In genomic region chr1:110962892-110963665, GRCh38 we compare ENCODE assay signal across 1 cellular context.
TF ChIP-seq lines count a peak whose summit lies in the region.

No MANE protein-coding gene starts in this region.

TF ChIP-seq in K562, 482 proteins besides CTCF, POLR2A, EP300 and RAD21 (continued from another document and continues in another):
- TF ChIP-seq JUND (IDR thresholded peaks at IDR 0.05; ENCODE audit: borderline replicate concordance, low read depth, low read length) (peak; percentile 33; the same call in 1 of the 2 replicates), JUND (tag; IDR thresholded peaks at IDR 0.05; ENCODE audit: borderline replicate concordance, low read depth, low read length) (peak; percentile 21; the same call in 1 of the 3 replicates), TRIM24 (IDR thresholded peaks at IDR 0.05) (peak in 1 of 2 experiments; percentile 13; a peak in 1 of 4 replicates), ZNF232 (CRISPR knock-in tag; IDR thresholded peaks at IDR 0.05) (peak; percentile 42; the same call in 1 of the 2 replicates), TFE3 (CRISPR knock-in tag; IDR thresholded peaks at IDR 0.05) (0 out of 2 replicates have a peak, but pooled peaks have one; percentile 3), ZFX (CRISPR knock-in tag; IDR thresholded peaks at IDR 0.05) (peak; percentile 45; the same call in 1 of the 2 replicates), TCFL5 (CRISPR knock-in tag; conservative IDR thresholded peaks at IDR 0.05) (no peak), ZNF3 (CRISPR knock-in tag; IDR thresholded peaks at IDR 0.05) (no peak), LEF1 (IDR thresholded peaks at IDR 0.05) (0 out of 2 replicates have a peak, but pooled peaks have one; percentile 7), KAT2B (IDR thresholded peaks at IDR 0.05; ENCODE audit: low read depth, low read length) (no peak), BACH1 (tag; IDR thresholded peaks at IDR 0.05) (0 out of 2 replicates have a peak, but pooled peaks have one; percentile 68), SRSF3 (IDR thresholded peaks at IDR 0.05; ENCODE audit: insufficient read depth, low read length) (peak; percentile 96), ZNF395 (CRISPR knock-in tag; IDR thresholded peaks at IDR 0.05) (0 out of 2 replicates have a peak, but pooled peaks have one; percentile 30), E2F6 (IDR thresholded peaks at IDR 0.05; ENCODE audit: borderline replicate concordance in 1 of 2, extremely low read depth in 1 of 2, insufficient read depth in 1 of 2, insufficient read length in 1 of 2, low read depth in 1 of 2, low read length in 1 of 2, poor library complexity in 1 of 2, severe bottlenecking in 1 of 2) (peak; percentile 79 to 81), ZBTB2 (IDR thresholded peaks at IDR 0.05) (peak; percentile 66; the same call in 1 of the 2 replicates), ZZZ3 (IDR thresholded peaks at IDR 0.05) (no peak), AFF4 (CRISPR knock-in tag; IDR thresholded peaks at IDR 0.05) (peak; percentile 94; the same call in 1 of the 2 replicates), TBL1XR1 (IDR thresholded peaks at IDR 0.05; ENCODE audit: low read length in 2 of 2) (peak in 1 of 2 experiments; percentile 68; a peak in 1 of 4 replicates), YY1 (IDR thresholded peaks at IDR 0.05; ENCODE audit: borderline replicate concordance in 1 of 3, control insufficient read depth in 1 of 3, extremely low read depth in 1 of 3, insufficient read depth in 3 of 3, insufficient read length in 1 of 3, insufficient replicate concordance in 2 of 3, low read depth in 1 of 3, low read length in 2 of 3) (peak; percentile 91 to 97 (median 91)), TAF7 (tag; IDR thresholded peaks at IDR 0.05) (0 out of 2 replicates have a peak, but pooled peaks have one; percentile 9), CBX3 (IDR thresholded peaks at IDR 0.05; ENCODE audit: borderline replicate concordance in 1 of 2, low read length in 2 of 2) (peak in 1 of 2 experiments; percentile 76; a peak in 2 of 3 replicates), HOMEZ (CRISPR knock-in tag; IDR thresholded peaks at IDR 0.05) (no peak), ZNF79 (CRISPR knock-in tag; IDR thresholded peaks at IDR 0.05; ENCODE audit: low read depth) (peak; percentile 45), MCM7 (IDR thresholded peaks at IDR 0.05) (peak in 1 of 2 experiments; percentile 78; a peak in 1 of 4 replicates), PTTG1 (tag; IDR thresholded peaks at IDR 0.05; ENCODE audit: low read depth) (no peak), NCOR1 (IDR thresholded peaks at IDR 0.05) (no peak), L3MBTL2 (IDR thresholded peaks at IDR 0.05) (peak; percentile 77), ELF2 (CRISPR knock-in tag; IDR thresholded peaks at IDR 0.05) (no peak), GTF2B (IDR thresholded peaks at IDR 0.05; ENCODE audit: extremely low read depth, insufficient read length) (no peak), EP400 (IDR thresholded peaks at IDR 0.05) (peak; percentile 45; the same call in 1 of the 2 replicates), KAT8 (IDR thresholded peaks at IDR 0.05; ENCODE audit: low read depth) (no peak), DEAF1 (CRISPR knock-in tag; IDR thresholded peaks at IDR 0.05) (peak; percentile 47; the same call in 1 of the 2 replicates), PATZ1 (CRISPR knock-in tag; IDR thresholded peaks at IDR 0.05; ENCODE audit: borderline replicate concordance) (0 out of 2 replicates have a peak, but pooled peaks have one; percentile 9), CCNT2 (IDR thresholded peaks at IDR 0.05; ENCODE audit: borderline replicate concordance, extremely low read depth, insufficient read length, low read depth, low read length) (no peak), THRB (CRISPR knock-in tag; conservative IDR thresholded peaks at IDR 0.05) (peak; percentile 88), SOX6 (IDR thresholded peaks at IDR 0.05) (peak; percentile 53), ARNT (IDR thresholded peaks at IDR 0.05) (peak; percentile 55 to 75; a peak in 2 of 4 replicates), ZC3H4 (CRISPR knock-in tag; IDR thresholded peaks at IDR 0.05; ENCODE audit: borderline replicate concordance) (peak; percentile 96), MLX (CRISPR knock-in tag; conservative IDR thresholded peaks at IDR 0.05) (0 out of 4 replicates have a peak, but pooled peaks of 1 of the 2 experiments have one; percentile 31), ZNF316 (IDR thresholded peaks at IDR 0.05) (peak; percentile 66), NBN (IDR thresholded peaks at IDR 0.05; ENCODE audit: low read depth) (peak; percentile 25; the same call in 1 of the 2 replicates), MYC (IDR thresholded peaks at IDR 0.05; ENCODE audit: low read depth, low read length) (0 out of 2 replicates have a peak, but pooled peaks have one; percentile 14), MYC (CRISPR knock-in tag; IDR thresholded peaks at IDR 0.05; ENCODE audit: borderline replicate concordance, low read depth) (no peak), NFE2 (IDR thresholded peaks at IDR 0.05; ENCODE audit: low read depth) (no peak), MTA1 (IDR thresholded peaks at IDR 0.05; ENCODE audit: borderline replicate concordance) (peak; percentile 33; the same call in 1 of the 2 replicates)
